Comparison of ENCODE assay signal across 10 cellular contexts in the genomic region with DNA sequence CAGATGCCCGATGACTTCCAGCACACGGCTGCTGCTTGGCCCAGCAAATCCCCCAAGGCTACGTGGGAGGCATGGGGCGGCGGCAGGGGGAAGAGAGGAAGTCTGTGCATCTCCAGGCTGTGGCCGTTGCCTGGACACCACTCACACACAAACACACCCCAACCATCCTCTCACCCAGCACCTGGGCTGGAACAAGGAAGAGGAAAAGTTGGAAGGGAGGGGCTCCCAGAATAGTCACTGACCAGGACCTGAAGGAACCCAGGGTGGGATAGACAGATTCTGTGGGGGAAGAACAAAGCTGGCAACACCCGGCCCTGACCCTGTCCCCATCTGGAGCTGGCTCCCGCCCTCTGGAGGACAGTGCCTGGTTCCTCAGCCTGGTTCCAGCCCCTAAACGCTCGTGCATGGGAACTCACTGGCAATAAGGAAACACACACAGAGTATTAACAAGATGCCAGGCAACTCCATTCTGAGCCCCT. TPM values are rescaled to one million over a fixed set of nuclear protein-coding genes. Genes with fewer than 3 reads are reported as not detected.
DNase-seq lines count a peak whose midpoint lies in the region; ATAC-seq and TF ChIP-seq lines count a peak whose summit lies in the region.
"Had no signal": no experiment of that assay in that cellular context is flagged by ENCODE, and none has a peak within 500 bp of the region (broad histone marks: within the 10 kb centered on the region; RNA-seq: fewer than 3 reads in every experiment).

No MANE protein-coding gene starts in this region.

- H3K36me3 Mint-ChIP-seq in activated T-cell treated with anti-CD3 and anti-CD28 coated beads, Interleukin-2, amount 50 U/mL, for 24 hours (ENCODE audit: low read depth), result peaks cover 93% of the 10 kb centered on the region
- H3K36me3 Mint-ChIP-seq in activated T-cell treated with anti-CD3 and anti-CD28 coated beads, Interleukin-2, amount 50 U/mL, for 4 hours (ENCODE audit: insufficient read depth), result peaks cover 9% of the 10 kb centered on the region
- peaks cover 43% of the 10 kb centered on the region for H3K36me3 Mint-ChIP-seq in activated CD4-positive, alpha-beta T cell treated with anti-CD3 and anti-CD28 coated beads for 36 hours (ENCODE audit: low read depth)

- H3K4me3 ChIP-seq in transverse colon, result no peak overlapping the region
- H3K4me3 ChIP-seq: SJSA1 had no signal

- peaks cover 9 to 56% (median 18%) of the 10 kb centered on the region in 4 donors for H3K4me1 ChIP-seq in transverse colon
- H3K4me1 ChIP-seq: SJSA1 had no signal

- H3K4me3 Mint-ChIP-seq in activated T-cell treated with anti-CD3 and anti-CD28 coated beads, Interleukin-2, amount 50 U/mL, for 24 hours, result no peak overlapping the region
- H3K4me3 Mint-ChIP-seq in activated T-cell treated with anti-CD3 and anti-CD28 coated beads, Interleukin-2, amount 50 U/mL, for 4 hours, result no peak overlapping the region
- H3K4me3 Mint-ChIP-seq in activated CD4-positive, alpha-beta T cell treated with anti-CD3 and anti-CD28 coated beads for 36 hours, result no peak overlapping the region

- H3K27ac ChIP-seq in transverse colon, result peak overlapping the region; percentile 34 to 71 (median 64)
- H3K27ac ChIP-seq: SJSA1 had no signal

- H3K27me3 Mint-ChIP-seq in activated T-cell treated with anti-CD3 and anti-CD28 coated beads, Interleukin-2, amount 50 U/mL, for 24 hours, result no peaks in the 10 kb centered on the region
- H3K27me3 Mint-ChIP-seq in activated T-cell treated with anti-CD3 and anti-CD28 coated beads, Interleukin-2, amount 50 U/mL, for 4 hours (ENCODE audit: low read depth), result no peaks in the 10 kb centered on the region
- no peaks in the 10 kb centered on the region for H3K27me3 Mint-ChIP-seq in activated CD4-positive, alpha-beta T cell treated with anti-CD3 and anti-CD28 coated beads for 36 hours

- CTCF ChIA-PET in activated CD4-positive, alpha-beta T cell treated with anti-CD3 and anti-CD28 coated beads for 36 hours (lab: Charles Lee), result no interaction called here

- TF ChIP-seq POLR2A in transverse colon (IDR thresholded peaks at IDR 0.05), result no peak

- in situ Hi-C loops in transverse colon (cut with MboI; ENCODE audit: low pct_ligation_motif_present in 1 of 4, low pct_unique_long_range_greater_than_20kb in 1 of 4, low sequenced_read_pairs in 3 of 4), result no loop called here

- TF ChIP-seq EP300 in transverse colon (IDR thresholded peaks at IDR 0.05; ENCODE audit: low read depth), result no peak

- H3K4me1 Mint-ChIP-seq in activated T-cell treated with anti-CD3 and anti-CD28 coated beads, Interleukin-2, amount 50 U/mL, for 24 hours (ENCODE audit: low read depth), result peaks cover 46% of the 10 kb centered on the region
- H3K4me1 Mint-ChIP-seq in activated T-cell treated with anti-CD3 and anti-CD28 coated beads, Interleukin-2, amount 50 U/mL, for 4 hours (ENCODE audit: low read depth), result peaks cover 42% of the 10 kb centered on the region
- H3K4me1 Mint-ChIP-seq in activated CD4-positive, alpha-beta T cell treated with anti-CD3 and anti-CD28 coated beads for 36 hours, result peaks cover 38% of the 10 kb centered on the region

- POLR2A ChIA-PET in activated CD4-positive, alpha-beta T cell treated with anti-CD3 and anti-CD28 coated beads for 36 hours (lab: Charles Lee), result no interaction called here

- no peak for ATAC-seq in activated T-cell treated with anti-CD3 and anti-CD28 coated beads, Interleukin-2, amount 50 U/mL, for 4 hours
- ATAC-seq in SK-N-SH treated with all-trans-retinoic acid at 6 μM for 48 hours (peak; percentile 29; the same call in 1 of the 3 replicates), HG02642 (IDR thresholded peaks at IDR 0.05; ENCODE audit: poor library complexity, unreplicated experiment) (no peak), GM18520 (IDR thresholded peaks at IDR 0.05; ENCODE audit: unreplicated experiment) (no peak)
- no peak for ATAC-seq in activated CD4-positive, alpha-beta T cell treated with anti-CD3 and anti-CD28 coated beads for 36 hours

- H3K36me3 ChIP-seq in transverse colon, result peaks cover 0 to 34% (median 14%) of the 10 kb centered on the region in 4 donors

- intact Hi-C loops in transverse colon (cut with DNase I; ENCODE audit: low total_unique reads), result no loop called here
- intact Hi-C loops in activated CD4-positive, alpha-beta T cell treated with anti-CD3 and anti-CD28 coated beads for 36 hours (cut with DNase I, micrococcal nuclease), result no loop called here

- H3K9me3 Mint-ChIP-seq in activated T-cell treated with anti-CD3 and anti-CD28 coated beads, Interleukin-2, amount 50 U/mL, for 24 hours, result no peaks in the 10 kb centered on the region
- no peaks in the 10 kb centered on the region for H3K9me3 Mint-ChIP-seq in activated T-cell treated with anti-CD3 and anti-CD28 coated beads, Interleukin-2, amount 50 U/mL, for 4 hours
- H3K9me3 Mint-ChIP-seq in activated CD4-positive, alpha-beta T cell treated with anti-CD3 and anti-CD28 coated beads for 36 hours (ENCODE audit: low read depth), result no peaks in the 10 kb centered on the region

- 16% methylated on average over 10 of the region's 10 CpGs; no CpG with 5 or more reads in 1 of the 2 donors for WGBS in transverse colon (ENCODE audit: low coverage in 1 of 2), 2 donors

- H3K27me3 ChIP-seq in transverse colon, result no peaks in the 10 kb centered on the region
- H3K27me3 ChIP-seq: SJSA1 had no signal

- no peak for DNase-seq in activated T-cell treated with anti-CD3 and anti-CD28 coated beads, Interleukin-2, amount 50 U/mL, for 24 hours
- no peak for DNase-seq in activated T-cell treated with anti-CD3 and anti-CD28 coated beads, Interleukin-2, amount 50 U/mL, for 4 hours
- DNase-seq in foreskin melanocyte, result peak; percentile 29
- peak; percentile 58 for DNase-seq in transverse colon
- DNase-seq in activated CD4-positive, alpha-beta T cell treated with anti-CD3 and anti-CD28 coated beads for 36 hours, result no peak
- DNase-seq: stimulated activated CD4-positive, alpha-beta T cell treated with anti-CD3 and anti-CD28 coated beads, Interleukin-12 subunit alpha, Interleukin-12 subunit beta, amount 100 ng/mL, for 4 hours had no signal

- peak in 1 of 5 experiments; percentile 8 for TF ChIP-seq CTCF in transverse colon (IDR thresholded peaks at IDR 0.05)

- peak overlapping the region; percentile 40 for H3K27ac Mint-ChIP-seq in activated T-cell treated with anti-CD3 and anti-CD28 coated beads, Interleukin-2, amount 50 U/mL, for 24 hours
- H3K27ac Mint-ChIP-seq in activated CD4-positive, alpha-beta T cell treated with anti-CD3 and anti-CD28 coated beads for 36 hours, result no peak overlapping the region

- H3K9me3 ChIP-seq in transverse colon, result no peaks in the 10 kb centered on the region
- H3K9me3 ChIP-seq: SJSA1 had no signal

TF ChIP-seq in SK-N-SH treated with all-trans-retinoic acid at 6 μM for 48 hours, 23 proteins besides CTCF, POLR2A, EP300 and RAD21:
- no peak for TF ChIP-seq TCF4 (CRISPR knock-in tag; IDR thresholded peaks at IDR 0.05; ENCODE audit: borderline replicate concordance)
- no peak for TF ChIP-seq SNAI2 (CRISPR knock-in tag; IDR thresholded peaks at IDR 0.05)
- no peak for TF ChIP-seq ARNTL (CRISPR knock-in tag; IDR thresholded peaks at IDR 0.05; ENCODE audit: borderline replicate concordance, low read depth)
- TF ChIP-seq ZNF8 (CRISPR knock-in tag; IDR thresholded peaks at IDR 0.05), result no peak

RNA-seq across cellular contexts. Expression of a gene that starts 11.2 kb away (rescaled TPM):
- 100 to 1,000 TPM; 256 to 326 (median 285) TPM for total RNA-seq in activated T-cell treated with anti-CD3 and anti-CD28 coated beads, Interleukin-2, amount 50 U/mL, for 4 hours
- 10 to 100 TPM; 51.3 to 91.5 (median 60.7) TPM for total RNA-seq in transverse colon
- 100 to 1,000 TPM; 177 to 201 TPM for total RNA-seq in activated CD4-positive, alpha-beta T cell treated with anti-CD3 and anti-CD28 coated beads for 36 hours

RNA-seq across cellular contexts. Expression of a gene that starts 19.1 kb away (rescaled TPM):
- total RNA-seq in activated T-cell treated with anti-CD3 and anti-CD28 coated beads, Interleukin-2, amount 50 U/mL, for 4 hours, result 1 to 10 TPM; 5.8 to 6.9 (median 6.2) TPM
- 10 to 100 TPM in 1 of 4 donors, 1 to 10 TPM in 3; 2.0 to 40.8 (median 4.4) TPM for total RNA-seq in transverse colon
- total RNA-seq in activated CD4-positive, alpha-beta T cell treated with anti-CD3 and anti-CD28 coated beads for 36 hours, result 1 to 10 TPM; 4.9 to 9.0 TPM

RNA-seq across cellular contexts. Expression of a gene that starts 32.2 kb away (rescaled TPM):
- 100 to 1,000 TPM; 113 to 139 (median 121) TPM for total RNA-seq in activated T-cell treated with anti-CD3 and anti-CD28 coated beads, Interleukin-2, amount 50 U/mL, for 4 hours
- total RNA-seq in transverse colon, result 10 to 100 TPM in 3 of 4 donors, 1 to 10 TPM in 1; 4.5 to 98.7 (median 27.0) TPM
- total RNA-seq in activated CD4-positive, alpha-beta T cell treated with anti-CD3 and anti-CD28 coated beads for 36 hours, result 10 to 100 TPM; 41.1 to 45.2 TPM

RNA-seq across cellular contexts. Expression of a gene that starts 36.1 kb away (rescaled TPM):
- total RNA-seq in activated T-cell treated with anti-CD3 and anti-CD28 coated beads, Interleukin-2, amount 50 U/mL, for 4 hours, result 1 to 10 TPM; 4.0 to 6.5 (median 5.0) TPM
- total RNA-seq in transverse colon, result 10 to 100 TPM in 1 of 4 donors, 1 to 10 TPM in 3; 1.4 to 17.6 (median 4.7) TPM
- total RNA-seq in activated CD4-positive, alpha-beta T cell treated with anti-CD3 and anti-CD28 coated beads for 36 hours, result 1 to 10 TPM; 4.1 to 4.5 TPM

RNA-seq across cellular contexts. Expression of a gene that starts 38.4 kb away (rescaled TPM):
- total RNA-seq in activated T-cell treated with anti-CD3 and anti-CD28 coated beads, Interleukin-2, amount 50 U/mL, for 4 hours, result under 1 TPM; 0.11 to 0.38 (median 0.11) TPM
- 100 to 1,000 TPM in 2 of 4 donors, 10 to 100 TPM in 2; 31.2 to 176 (median 102) TPM for total RNA-seq in transverse colon
- not detected for total RNA-seq in activated CD4-positive, alpha-beta T cell treated with anti-CD3 and anti-CD28 coated beads for 36 hours

Comparison
In these comparisons a context has a peak if more than half of its experiments do, and no peak if none do; other contexts are left out.
1. DNase-seq: peak in foreskin melanocyte (single experiment) and transverse colon (single experiment); none in activated T-cell treated with anti-CD3 and anti-CD28 coated beads, Interleukin-2, amount 50 U/mL, for 24 hours (single experiment), activated T-cell treated with anti-CD3 and anti-CD28 coated beads, Interleukin-2, amount 50 U/mL, for 4 hours (single experiment) and activated CD4-positive, alpha-beta T cell treated with anti-CD3 and anti-CD28 coated beads for 36 hours (single experiment).